In genomic region chrX:12349201-12349600, GRCh38 we compare ENCODE assay signal across 18 cellular contexts.
"Had no signal": no experiment of that assay in that cellular context is flagged by ENCODE, and none has a peak within 500 bp of the region (broad histone marks: within the 10 kb centered on the region; RNA-seq: fewer than 3 reads in every experiment).

No MANE protein-coding gene starts in this region.

- H3K4me3 Mint-ChIP-seq: activated B cell treated with CpG ODN at 0.5 μM for 24 hours; activated CD8-positive, alpha-beta T cell treated with anti-CD3 and anti-CD28 coated beads, Interleukin-2, amount 10 ng/mL, durations not matched to agents 7 days and 5 days; activated naive CD4-positive, alpha-beta T cell treated with anti-CD3 and anti-CD28 coated beads, Interleukin-2, amount 50 U/mL, for 24 hours; natural killer cell; stimulated activated naive B cell treated with anti-CD40 and anti-IgM and Interleukin-4, amounts not matched to agents 10 μg/mL and 1 μg/mL and 100 μg/mL, for 72 hours had no signal

- DNase-seq: activated B cell treated with CpG ODN at 0.5 μM for 24 hours; activated CD4-positive, alpha-beta T cell treated with anti-CD3 and anti-CD28 coated beads for 48 hours; activated CD8-positive, alpha-beta memory T cell treated with anti-CD3 and anti-CD28 coated beads, Interleukin-2, amount 50 U/mL, for 4 hours; activated CD8-positive, alpha-beta T cell treated with anti-CD3 and anti-CD28 coated beads, Interleukin-2, amount 10 ng/mL, durations not matched to agents 7 days and 5 days; activated effector memory CD4-positive, alpha-beta T cell treated with anti-CD3 and anti-CD28 coated beads, Interleukin-2, amount 50 U/mL, for 16 hours; activated T-cell treated with anti-CD3 and anti-CD28 coated beads, Interleukin-2, amount 50 U/mL, for 48 hours; adrenal gland; left ventricle myocardium inferior; natural killer cell; nucleus accumbens; stimulated activated CD4-positive, alpha-beta T cell treated with anti-CD3 and anti-CD28 coated beads, Interleukin-2, amount 100 ng/mL, for 48 hours; stimulated activated naive B cell treated with anti-CD40 and anti-IgM and Interleukin-4, amounts not matched to agents 10 μg/mL and 1 μg/mL and 100 μg/mL, for 72 hours; T1000; thyroid gland had no signal

- H3K36me3 ChIP-seq: adrenal gland, cardiac muscle cell, left ventricle myocardium inferior, right atrium auricular region, thyroid gland had no signal

- ATAC-seq: activated CD8-positive, alpha-beta T cell treated with anti-CD3 and anti-CD28 coated beads, Interleukin-2, amount 10 ng/mL, durations not matched to agents 7 days and 5 days; esophagus mucosa; natural killer cell; stimulated activated naive B cell treated with anti-CD40 and anti-IgM and Interleukin-4, amounts not matched to agents 10 μg/mL and 1 μg/mL and 100 μg/mL, for 72 hours had no signal

- H3K9me3 ChIP-seq: adrenal gland, left ventricle myocardium inferior, right atrium auricular region, thyroid gland had no signal

- H3K4me1 ChIP-seq: adrenal gland, left ventricle myocardium inferior, right atrium auricular region, thyroid gland had no signal

- H3K27me3 Mint-ChIP-seq: activated naive CD4-positive, alpha-beta T cell treated with anti-CD3 and anti-CD28 coated beads, Interleukin-2, amount 50 U/mL, for 24 hours had no signal

- H3K9me3 Mint-ChIP-seq: activated B cell treated with CpG ODN at 0.5 μM for 24 hours; activated naive CD4-positive, alpha-beta T cell treated with anti-CD3 and anti-CD28 coated beads, Interleukin-2, amount 50 U/mL, for 24 hours had no signal

- H3K36me3 Mint-ChIP-seq: activated naive CD4-positive, alpha-beta T cell treated with anti-CD3 and anti-CD28 coated beads, Interleukin-2, amount 50 U/mL, for 24 hours; natural killer cell; stimulated activated naive B cell treated with anti-CD40 and anti-IgM and Interleukin-4, amounts not matched to agents 10 μg/mL and 1 μg/mL and 100 μg/mL, for 72 hours had no signal

- H3K4me1 Mint-ChIP-seq: activated B cell treated with CpG ODN at 0.5 μM for 24 hours; activated naive CD4-positive, alpha-beta T cell treated with anti-CD3 and anti-CD28 coated beads, Interleukin-2, amount 50 U/mL, for 24 hours; natural killer cell; stimulated activated naive B cell treated with anti-CD40 and anti-IgM and Interleukin-4, amounts not matched to agents 10 μg/mL and 1 μg/mL and 100 μg/mL, for 72 hours had no signal

- H3K27ac Mint-ChIP-seq: activated B cell treated with CpG ODN at 0.5 μM for 24 hours; activated CD8-positive, alpha-beta T cell treated with anti-CD3 and anti-CD28 coated beads, Interleukin-2, amount 10 ng/mL, durations not matched to agents 7 days and 5 days; activated naive CD4-positive, alpha-beta T cell treated with anti-CD3 and anti-CD28 coated beads, Interleukin-2, amount 50 U/mL, for 24 hours; natural killer cell; stimulated activated naive B cell treated with anti-CD40 and anti-IgM and Interleukin-4, amounts not matched to agents 10 μg/mL and 1 μg/mL and 100 μg/mL, for 72 hours had no signal

- H3K27me3 ChIP-seq: cardiac muscle cell, right atrium auricular region, thyroid gland had no signal

- H3K4me3 ChIP-seq: adrenal gland, cardiac muscle cell, left ventricle myocardium inferior, right atrium auricular region, thyroid gland had no signal
